ENCODE assay signal across 2 cellular contexts in the genomic region with DNA sequence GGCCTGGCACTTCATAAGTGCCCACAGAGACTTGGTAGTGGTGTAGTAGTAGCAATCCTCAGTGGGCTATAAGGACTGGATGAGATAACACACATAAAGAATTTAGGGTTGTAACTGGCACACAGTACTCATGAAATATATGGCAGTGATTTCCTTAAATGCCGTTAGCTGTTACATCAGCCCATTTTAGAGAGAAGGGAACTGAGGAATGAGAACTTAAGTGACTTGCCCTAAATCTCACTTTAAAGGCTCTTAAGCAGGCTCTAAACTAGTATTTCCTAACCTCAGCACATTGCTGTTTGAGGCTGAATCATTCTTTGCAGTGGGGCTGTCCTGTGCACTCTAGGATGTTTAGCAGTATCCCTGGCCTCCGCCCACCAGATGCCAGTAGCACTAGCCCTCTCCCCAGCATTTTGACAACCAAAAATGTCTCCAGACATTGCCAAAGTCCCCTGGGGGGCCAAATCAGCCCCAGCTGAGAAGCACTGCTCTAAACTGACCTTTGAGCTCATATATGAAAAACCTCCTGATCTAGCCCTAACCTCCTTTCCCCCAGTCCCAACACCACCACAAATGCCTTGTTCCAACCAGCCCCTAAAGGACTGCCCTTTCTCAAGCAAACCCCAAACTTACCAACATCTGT.
TF ChIP-seq lines count a peak whose summit lies in the region.

No MANE protein-coding gene starts in this region.

TF ChIP-seq in GM23338, 12 proteins besides CTCF, POLR2A, EP300 and RAD21 (continued from another document and continues in another):
- TF ChIP-seq, protein P1, sequence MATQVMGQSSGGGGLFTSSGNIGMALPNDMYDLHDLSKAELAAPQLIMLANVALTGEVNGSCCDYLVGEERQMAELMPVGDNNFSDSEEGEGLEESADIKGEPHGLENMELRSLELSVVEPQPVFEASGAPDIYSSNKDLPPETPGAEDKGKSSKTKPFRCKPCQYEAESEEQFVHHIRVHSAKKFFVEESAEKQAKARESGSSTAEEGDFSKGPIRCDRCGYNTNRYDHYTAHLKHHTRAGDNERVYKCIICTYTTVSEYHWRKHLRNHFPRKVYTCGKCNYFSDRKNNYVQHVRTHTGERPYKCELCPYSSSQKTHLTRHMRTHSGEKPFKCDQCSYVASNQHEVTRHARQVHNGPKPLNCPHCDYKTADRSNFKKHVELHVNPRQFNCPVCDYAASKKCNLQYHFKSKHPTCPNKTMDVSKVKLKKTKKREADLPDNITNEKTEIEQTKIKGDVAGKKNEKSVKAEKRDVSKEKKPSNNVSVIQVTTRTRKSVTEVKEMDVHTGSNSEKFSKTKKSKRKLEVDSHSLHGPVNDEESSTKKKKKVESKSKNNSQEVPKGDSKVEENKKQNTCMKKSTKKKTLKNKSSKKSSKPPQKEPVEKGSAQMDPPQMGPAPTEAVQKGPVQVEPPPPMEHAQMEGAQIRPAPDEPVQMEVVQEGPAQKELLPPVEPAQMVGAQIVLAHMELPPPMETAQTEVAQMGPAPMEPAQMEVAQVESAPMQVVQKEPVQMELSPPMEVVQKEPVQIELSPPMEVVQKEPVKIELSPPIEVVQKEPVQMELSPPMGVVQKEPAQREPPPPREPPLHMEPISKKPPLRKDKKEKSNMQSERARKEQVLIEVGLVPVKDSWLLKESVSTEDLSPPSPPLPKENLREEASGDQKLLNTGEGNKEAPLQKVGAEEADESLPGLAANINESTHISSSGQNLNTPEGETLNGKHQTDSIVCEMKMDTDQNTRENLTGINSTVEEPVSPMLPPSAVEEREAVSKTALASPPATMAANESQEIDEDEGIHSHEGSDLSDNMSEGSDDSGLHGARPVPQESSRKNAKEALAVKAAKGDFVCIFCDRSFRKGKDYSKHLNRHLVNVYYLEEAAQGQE (IDR thresholded peaks at IDR 0.05; ENCODE audit: unreplicated experiment): no peak
- TF ChIP-seq, protein P2, sequence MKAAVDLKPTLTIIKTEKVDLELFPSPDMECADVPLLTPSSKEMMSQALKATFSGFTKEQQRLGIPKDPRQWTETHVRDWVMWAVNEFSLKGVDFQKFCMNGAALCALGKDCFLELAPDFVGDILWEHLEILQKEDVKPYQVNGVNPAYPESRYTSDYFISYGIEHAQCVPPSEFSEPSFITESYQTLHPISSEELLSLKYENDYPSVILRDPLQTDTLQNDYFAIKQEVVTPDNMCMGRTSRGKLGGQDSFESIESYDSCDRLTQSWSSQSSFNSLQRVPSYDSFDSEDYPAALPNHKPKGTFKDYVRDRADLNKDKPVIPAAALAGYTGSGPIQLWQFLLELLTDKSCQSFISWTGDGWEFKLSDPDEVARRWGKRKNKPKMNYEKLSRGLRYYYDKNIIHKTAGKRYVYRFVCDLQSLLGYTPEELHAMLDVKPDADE (IDR thresholded peaks at IDR 0.05): no peak
- no peak for TF ChIP-seq JUNB (IDR thresholded peaks at IDR 0.05; ENCODE audit: unreplicated experiment)
- TF ChIP-seq CREB1 (CRISPR knock-in tag; IDR thresholded peaks at IDR 0.05; ENCODE audit: low read depth): no peak
- TF ChIP-seq, protein P3, sequence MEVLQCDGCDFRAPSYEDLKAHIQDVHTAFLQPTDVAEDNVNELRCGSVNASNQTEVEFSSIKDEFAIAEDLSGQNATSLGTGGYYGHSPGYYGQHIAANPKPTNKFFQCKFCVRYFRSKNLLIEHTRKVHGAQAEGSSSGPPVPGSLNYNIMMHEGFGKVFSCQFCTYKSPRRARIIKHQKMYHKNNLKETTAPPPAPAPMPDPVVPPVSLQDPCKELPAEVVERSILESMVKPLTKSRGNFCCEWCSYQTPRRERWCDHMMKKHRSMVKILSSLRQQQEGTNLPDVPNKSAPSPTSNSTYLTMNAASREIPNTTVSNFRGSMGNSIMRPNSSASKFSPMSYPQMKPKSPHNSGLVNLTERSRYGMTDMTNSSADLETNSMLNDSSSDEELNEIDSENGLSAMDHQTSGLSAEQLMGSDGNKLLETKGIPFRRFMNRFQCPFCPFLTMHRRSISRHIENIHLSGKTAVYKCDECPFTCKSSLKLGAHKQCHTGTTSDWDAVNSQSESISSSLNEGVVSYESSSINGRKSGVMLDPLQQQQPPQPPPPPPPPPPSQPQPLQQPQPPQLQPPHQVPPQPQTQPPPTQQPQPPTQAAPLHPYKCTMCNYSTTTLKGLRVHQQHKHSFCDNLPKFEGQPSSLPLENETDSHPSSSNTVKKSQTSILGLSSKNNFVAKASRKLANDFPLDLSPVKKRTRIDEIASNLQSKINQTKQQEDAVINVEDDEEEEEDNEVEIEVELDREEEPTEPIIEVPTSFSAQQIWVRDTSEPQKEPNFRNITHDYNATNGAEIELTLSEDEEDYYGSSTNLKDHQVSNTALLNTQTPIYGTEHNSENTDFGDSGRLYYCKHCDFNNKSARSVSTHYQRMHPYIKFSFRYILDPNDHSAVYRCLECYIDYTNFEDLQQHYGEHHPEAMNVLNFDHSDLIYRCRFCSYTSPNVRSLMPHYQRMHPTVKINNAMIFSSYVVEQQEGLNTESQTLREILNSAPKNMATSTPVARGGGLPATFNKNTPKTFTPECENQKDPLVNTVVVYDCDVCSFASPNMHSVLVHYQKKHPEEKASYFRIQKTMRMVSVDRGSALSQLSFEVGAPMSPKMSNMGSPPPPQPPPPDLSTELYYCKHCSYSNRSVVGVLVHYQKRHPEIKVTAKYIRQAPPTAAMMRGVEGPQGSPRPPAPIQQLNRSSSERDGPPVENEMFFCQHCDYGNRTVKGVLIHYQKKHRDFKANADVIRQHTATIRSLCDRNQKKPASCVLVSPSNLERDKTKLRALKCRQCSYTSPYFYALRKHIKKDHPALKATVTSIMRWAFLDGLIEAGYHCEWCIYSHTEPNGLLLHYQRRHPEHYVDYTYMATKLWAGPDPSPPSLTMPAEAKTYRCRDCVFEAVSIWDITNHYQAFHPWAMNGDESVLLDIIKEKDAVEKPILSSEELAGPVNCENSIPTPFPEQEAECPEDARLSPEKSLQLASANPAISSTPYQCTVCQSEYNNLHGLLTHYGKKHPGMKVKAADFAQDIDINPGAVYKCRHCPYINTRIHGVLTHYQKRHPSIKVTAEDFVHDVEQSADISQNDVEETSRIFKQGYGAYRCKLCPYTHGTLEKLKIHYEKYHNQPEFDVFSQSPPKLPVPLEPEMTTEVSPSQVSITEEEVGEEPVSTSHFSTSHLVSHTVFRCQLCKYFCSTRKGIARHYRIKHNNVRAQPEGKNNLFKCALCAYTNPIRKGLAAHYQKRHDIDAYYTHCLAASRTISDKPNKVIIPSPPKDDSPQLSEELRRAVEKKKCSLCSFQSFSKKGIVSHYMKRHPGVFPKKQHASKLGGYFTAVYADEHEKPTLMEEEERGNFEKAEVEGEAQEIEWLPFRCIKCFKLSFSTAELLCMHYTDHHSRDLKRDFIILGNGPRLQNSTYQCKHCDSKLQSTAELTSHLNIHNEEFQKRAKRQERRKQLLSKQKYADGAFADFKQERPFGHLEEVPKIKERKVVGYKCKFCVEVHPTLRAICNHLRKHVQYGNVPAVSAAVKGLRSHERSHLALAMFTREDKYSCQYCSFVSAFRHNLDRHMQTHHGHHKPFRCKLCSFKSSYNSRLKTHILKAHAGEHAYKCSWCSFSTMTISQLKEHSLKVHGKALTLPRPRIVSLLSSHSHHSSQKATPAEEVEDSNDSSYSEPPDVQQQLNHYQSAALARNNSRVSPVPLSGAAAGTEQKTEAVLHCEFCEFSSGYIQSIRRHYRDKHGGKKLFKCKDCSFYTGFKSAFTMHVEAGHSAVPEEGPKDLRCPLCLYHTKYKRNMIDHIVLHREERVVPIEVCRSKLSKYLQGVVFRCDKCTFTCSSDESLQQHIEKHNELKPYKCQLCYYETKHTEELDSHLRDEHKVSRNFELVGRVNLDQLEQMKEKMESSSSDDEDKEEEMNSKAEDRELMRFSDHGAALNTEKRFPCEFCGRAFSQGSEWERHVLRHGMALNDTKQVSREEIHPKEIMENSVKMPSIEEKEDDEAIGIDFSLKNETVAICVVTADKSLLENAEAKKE (CRISPR knock-in tag; IDR thresholded peaks at IDR 0.05): no peak
- no peak for TF ChIP-seq NANOG (IDR thresholded peaks at IDR 0.05; ENCODE audit: borderline replicate concordance)
- TF ChIP-seq EZH2phosphoT487 (IDR thresholded peaks at IDR 0.05; ENCODE audit: unreplicated experiment): no peak
- TF ChIP-seq ZNF331 (CRISPR knock-in tag; IDR thresholded peaks at IDR 0.05; ENCODE audit: low read depth): no peak

TF ChIP-seq in SK-N-SH, 30 proteins besides CTCF, POLR2A, EP300 and RAD21 (continued from another document):
- TF ChIP-seq, protein P4, sequence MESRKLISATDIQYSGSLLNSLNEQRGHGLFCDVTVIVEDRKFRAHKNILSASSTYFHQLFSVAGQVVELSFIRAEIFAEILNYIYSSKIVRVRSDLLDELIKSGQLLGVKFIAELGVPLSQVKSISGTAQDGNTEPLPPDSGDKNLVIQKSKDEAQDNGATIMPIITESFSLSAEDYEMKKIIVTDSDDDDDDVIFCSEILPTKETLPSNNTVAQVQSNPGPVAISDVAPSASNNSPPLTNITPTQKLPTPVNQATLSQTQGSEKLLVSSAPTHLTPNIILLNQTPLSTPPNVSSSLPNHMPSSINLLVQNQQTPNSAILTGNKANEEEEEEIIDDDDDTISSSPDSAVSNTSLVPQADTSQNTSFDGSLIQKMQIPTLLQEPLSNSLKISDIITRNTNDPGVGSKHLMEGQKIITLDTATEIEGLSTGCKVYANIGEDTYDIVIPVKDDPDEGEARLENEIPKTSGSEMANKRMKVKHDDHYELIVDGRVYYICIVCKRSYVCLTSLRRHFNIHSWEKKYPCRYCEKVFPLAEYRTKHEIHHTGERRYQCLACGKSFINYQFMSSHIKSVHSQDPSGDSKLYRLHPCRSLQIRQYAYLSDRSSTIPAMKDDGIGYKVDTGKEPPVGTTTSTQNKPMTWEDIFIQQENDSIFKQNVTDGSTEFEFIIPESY (IDR thresholded peaks at IDR 0.05; ENCODE audit: borderline replicate concordance, low read depth): no peak
- TF ChIP-seq MXI1 (IDR thresholded peaks at IDR 0.05; ENCODE audit: low read depth, low read length): no peak
- no peak for TF ChIP-seq RXRA (IDR thresholded peaks at IDR 0.05; ENCODE audit: borderline replicate concordance, low read depth)
- TF ChIP-seq, protein P5, sequence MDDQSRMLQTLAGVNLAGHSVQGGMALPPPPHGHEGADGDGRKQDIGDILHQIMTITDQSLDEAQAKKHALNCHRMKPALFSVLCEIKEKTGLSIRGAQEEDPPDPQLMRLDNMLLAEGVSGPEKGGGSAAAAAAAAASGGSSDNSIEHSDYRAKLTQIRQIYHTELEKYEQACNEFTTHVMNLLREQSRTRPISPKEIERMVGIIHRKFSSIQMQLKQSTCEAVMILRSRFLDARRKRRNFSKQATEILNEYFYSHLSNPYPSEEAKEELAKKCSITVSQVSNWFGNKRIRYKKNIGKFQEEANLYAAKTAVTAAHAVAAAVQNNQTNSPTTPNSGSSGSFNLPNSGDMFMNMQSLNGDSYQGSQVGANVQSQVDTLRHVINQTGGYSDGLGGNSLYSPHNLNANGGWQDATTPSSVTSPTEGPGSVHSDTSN (IDR thresholded peaks at IDR 0.05): no peak
